Comparison of ENCODE assay signal across 8 cellular contexts in the genomic region with DNA sequence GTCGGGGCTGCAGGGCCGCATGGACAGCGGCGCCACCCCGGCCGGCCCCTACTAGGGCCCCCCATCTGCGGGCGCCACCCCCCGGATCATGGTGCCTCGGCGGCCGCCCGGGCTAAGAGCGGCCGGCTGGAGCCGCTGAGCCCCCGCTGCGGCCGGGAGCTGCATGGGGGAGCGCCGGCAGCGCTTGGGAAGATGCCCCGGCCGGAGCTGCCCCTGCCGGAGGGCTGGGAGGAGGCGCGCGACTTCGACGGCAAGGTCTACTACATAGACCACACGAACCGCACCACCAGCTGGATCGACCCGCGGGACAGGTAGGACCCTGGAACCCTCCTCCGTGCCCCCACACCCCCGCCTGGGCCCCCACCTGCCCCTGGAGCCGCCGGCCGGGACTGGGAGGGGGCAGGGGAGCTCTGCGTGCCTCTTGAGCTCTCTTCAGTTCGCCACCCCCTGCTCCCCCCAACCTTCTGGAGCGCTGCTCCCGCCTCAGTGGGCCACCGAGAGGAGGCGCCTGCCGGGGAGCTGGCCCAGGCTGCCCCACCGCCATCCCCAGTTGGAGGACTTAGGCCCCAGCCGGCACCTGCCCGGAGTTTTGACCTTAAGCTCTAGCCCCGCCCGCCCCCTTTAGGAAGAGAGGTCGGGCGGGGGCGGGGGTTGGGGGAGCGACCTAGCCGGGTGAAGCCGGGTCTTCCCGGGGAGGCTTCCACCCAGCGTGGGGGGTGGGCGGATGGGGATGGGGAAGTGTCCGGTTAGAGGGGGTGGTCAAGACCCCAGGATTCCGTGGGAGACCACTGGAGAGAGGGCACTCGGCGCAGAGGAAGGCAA. TPM values are rescaled to one million over a fixed set of nuclear protein-coding genes. Genes with fewer than 3 reads are reported as not detected.
A peak's percentile ranks its signal among the peaks of the same experiment; 100 is the strongest.
DNase-seq lines count a peak whose midpoint lies in the region; ATAC-seq and TF ChIP-seq lines count a peak whose summit lies in the region.

No MANE protein-coding gene starts in this region.

- CTCF ChIA-PET in Calu3 (lab: Charles Lee) = interaction anchor here (0.6 to 4.6 kb wide), 17 partner anchors 9 to 318 kb away, joined by 3 to 37 read pairs (median 5); no protein-coding TSS in a partner anchor

- no peaks in the 10 kb centered on the region for H3K36me3 ChIP-seq in gastrocnemius medialis

- peaks cover 33 to 40% (median 37%) of the 10 kb centered on the region in 3 donors for H3K27me3 ChIP-seq in gastrocnemius medialis

- H3K27ac Mint-ChIP-seq in Calu3 (ENCODE audit: unreplicated experiment) = peak overlapping the region; percentile 85
- no peak overlapping the region for H3K27ac Mint-ChIP-seq in IgD-negative memory B cell
- no peak overlapping the region for H3K27ac Mint-ChIP-seq in central memory CD8-positive, alpha-beta T cell (ENCODE audit: low read depth)
- H3K27ac Mint-ChIP-seq in mesothelial cell of epicardium = peak overlapping the region; percentile 66

- in situ Hi-C loops in gastrocnemius medialis (cut with MboI; ENCODE audit: low sequenced_read_pairs in 4 of 4) = no loop called here

- no peak overlapping the region for H3K4me3 ChIP-seq in gastrocnemius medialis

- no peaks in the 10 kb centered on the region for H3K4me1 ChIP-seq in gastrocnemius medialis

- H3K36me3 Mint-ChIP-seq in Calu3 (ENCODE audit: insufficient read depth, unreplicated experiment) (peaks cover 85% of the 10 kb centered on the region), IgD-negative memory B cell (no peaks in the 10 kb centered on the region), mesothelial cell of epicardium (no peaks in the 10 kb centered on the region)
- peaks cover 3% of the 10 kb centered on the region for H3K36me3 Mint-ChIP-seq in central memory CD8-positive, alpha-beta T cell (ENCODE audit: insufficient read depth)

- H3K4me3 Mint-ChIP-seq in Calu3 (ENCODE audit: low read depth, unreplicated experiment) = peak overlapping the region; percentile 97
- peak overlapping the region; percentile 36 to 71 (median 61) for H3K4me3 Mint-ChIP-seq in IgD-negative memory B cell
- H3K4me3 Mint-ChIP-seq in central memory CD8-positive, alpha-beta T cell = peak overlapping the region; percentile 59
- peak overlapping the region; percentile 75 for H3K4me3 Mint-ChIP-seq in mesothelial cell of epicardium

- TF ChIP-seq POLR2A in gastrocnemius medialis (IDR thresholded peaks at IDR 0.05) = no peak

- BruUV-seq in Calu3 (replicated peaks; lab: Mats Ljungman, UMichigan) = no TSS peak

- no peaks in the 10 kb centered on the region for H3K9me3 Mint-ChIP-seq in Calu3 (ENCODE audit: low read depth, unreplicated experiment)
- no peaks in the 10 kb centered on the region for H3K9me3 Mint-ChIP-seq in IgD-negative memory B cell
- no peaks in the 10 kb centered on the region for H3K9me3 Mint-ChIP-seq in central memory CD8-positive, alpha-beta T cell
- no peaks in the 10 kb centered on the region for H3K9me3 Mint-ChIP-seq in mesothelial cell of epicardium

- intact Hi-C loops in Calu3 (cut with micrococcal nuclease; ENCODE audit: unreplicated experiment) (loop anchor here (1.0 to 5.0 kb wide), 3 partner anchors 23 to 110 kb away; no protein-coding TSS in a partner anchor), gastrocnemius medialis (cut with DNase I; ENCODE audit: low total_unique reads) (no loop called here)

- peak; percentile 32 for TF ChIP-seq CTCF in Calu3 (IDR thresholded peaks at IDR 0.05; ENCODE audit: unreplicated experiment)
- TF ChIP-seq CTCF in mesothelial cell of epicardium (IDR thresholded peaks at IDR 0.05; ENCODE audit: unreplicated experiment) = no peak
- TF ChIP-seq CTCF in gastrocnemius medialis (IDR thresholded peaks at IDR 0.05 in 4 of 5, conservative IDR thresholded peaks at IDR 0.05 in 1 of 5) = no peak

- H3K27ac ChIP-seq in gastrocnemius medialis = no peak overlapping the region

- peak; percentile 60 for DNase-seq in Calu3
- DNase-seq in central memory CD8-positive, alpha-beta T cell (ENCODE audit: low spot score in 2 of 2) = no peak
- DNase-seq in mesothelial cell of epicardium (ENCODE audit: low spot score in 2 of 2, unreplicated experiment in 2 of 2) = peak in 1 of 2 experiments; percentile 58
- no peak for DNase-seq in middle frontal gyrus (ENCODE audit: extremely low spot score, low spot score)
- no peak for DNase-seq in NCI-H774 (lab: John Stamatoyannopoulos, UW)
- DNase-seq in gastrocnemius medialis = no peak

- no peaks in the 10 kb centered on the region for H3K9me3 ChIP-seq in gastrocnemius medialis

- peak; percentile 8 for ATAC-seq in GM21526 (IDR thresholded peaks at IDR 0.05; ENCODE audit: low FRiP score, unreplicated experiment)
- ATAC-seq in central memory CD8-positive, alpha-beta T cell (replicated peaks; ENCODE audit: extremely low read depth, poor library complexity, severe bottlenecking) = no peak
- no peak for ATAC-seq in gastrocnemius medialis

- H3K27me3 Mint-ChIP-seq in Calu3 (ENCODE audit: unreplicated experiment) (no peaks in the 10 kb centered on the region), IgD-negative memory B cell (peaks cover 16% of the 10 kb centered on the region), mesothelial cell of epicardium (ENCODE audit: low read depth) (peaks cover 5% of the 10 kb centered on the region)
- H3K27me3 Mint-ChIP-seq in central memory CD8-positive, alpha-beta T cell = peaks cover 60% of the 10 kb centered on the region

- H3K4me1 Mint-ChIP-seq in Calu3 (ENCODE audit: low read depth, unreplicated experiment) (peaks cover 80% of the 10 kb centered on the region), IgD-negative memory B cell (peaks cover 12 to 22% (median 15%) of the 10 kb centered on the region in 3 donors), mesothelial cell of epicardium (peaks cover 52% of the 10 kb centered on the region)
- no peaks in the 10 kb centered on the region for H3K4me1 Mint-ChIP-seq in central memory CD8-positive, alpha-beta T cell

RNA-seq across cellular contexts. Expression of a gene that starts 0.7 kb away (rescaled TPM):
- 190 TPM in 2 replicates for total RNA-seq in Calu3 (2022)
- 0.09 TPM for polyA plus RNA-seq in IgD-negative memory B cell
- total RNA-seq in mesothelial cell of epicardium = 29.9 to 35.1 TPM (median 32.8 TPM) in 3 replicates
- total RNA-seq in gastrocnemius medialis = under 1 TPM in 1 of 4 donors, not detected in 3; 0.51 TPM

Comparison
In these comparisons a context has a peak if more than half of its experiments do, and no peak if none do; other contexts are left out.
1. H3K27ac Mint-ChIP-seq: peak in Calu3 (single experiment) and mesothelial cell of epicardium (single experiment); none in IgD-negative memory B cell (0 of 3) and central memory CD8-positive, alpha-beta T cell (single experiment).
2. RNA of a gene that starts 0.7 kb away (total RNA-seq): 190 TPM in Calu3 and 29.9 to 35.1 TPM in mesothelial cell of epicardium; 0.51 TPM in gastrocnemius medialis; every median in the first group is over 10 times any median in the second.
3. Peak in every context shown above with its lines, with median percentiles within 50 percentile points of each other: H3K4me3 Mint-ChIP-seq.